17 cellular contexts compared by ENCODE assay signal in the genomic region with DNA sequence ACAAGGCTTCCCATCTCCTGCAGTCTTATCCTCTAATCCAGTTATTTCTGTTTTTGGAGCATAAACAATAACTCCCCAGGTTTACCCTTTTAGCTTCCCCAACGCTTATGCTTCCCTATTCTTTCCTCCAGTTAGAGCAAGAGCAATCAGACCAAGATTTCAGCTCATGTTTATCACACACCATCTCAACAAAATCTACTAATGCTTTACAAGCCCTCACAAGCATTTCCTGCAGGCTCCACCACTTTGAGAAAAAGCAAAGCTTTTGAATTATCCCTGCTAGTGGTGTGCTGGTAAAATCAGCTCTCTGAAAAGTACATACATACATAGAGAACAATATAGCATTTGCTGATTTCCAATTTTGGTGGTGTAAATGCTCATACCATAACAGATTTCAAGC.
DNase-seq lines count a peak whose midpoint lies in the region; TF ChIP-seq lines count a peak whose summit lies in the region.
"Had no signal": no experiment of that assay in that cellular context is flagged by ENCODE, and none has a peak within 500 bp of the region (broad histone marks: within the 10 kb centered on the region; RNA-seq: fewer than 3 reads in every experiment).

No MANE protein-coding gene starts in this region.

- WGBS in esophagus muscularis mucosa = 48% methylated on average over 1 of the region's 1 CpG

- H3K9ac ChIP-seq in Loucy (ENCODE audit: low read depth, low read length, poor library complexity, severe bottlenecking) (no peak overlapping the region), neural progenitor cell (no peak overlapping the region)
- H3K9ac ChIP-seq: BLaER1 treated with 17β-estradiol and CSF1 and Interleukin-3, amounts not matched to agents 10 nM and 100 nM had no signal

- TF ChIP-seq EP300 in esophagus muscularis mucosa (IDR thresholded peaks at IDR 0.05) = no peak

- DNase-seq in esophagus muscularis mucosa (ENCODE audit: extremely low spot score) (peak; percentile 2), neural progenitor cell (ENCODE audit: low spot score) (peak; percentile 50), H4 (ENCODE audit: low spot score) (no peak), HuH-7 (ENCODE audit: low spot score) (no peak)
- no peak for DNase-seq in NK-92 treated with Interleukin-12 subunit alpha and Interleukin-12 subunit beta, amount 100 ng/mL, for 24 hours (lab: John Stamatoyannopoulos, UW)
- DNase-seq: Calu3; CD8-positive, alpha-beta T cell; DMS 273 treated with DMSO at 0.1 percent for 48 hours; DMS53; DND-41; EL had no signal

- peak overlapping the region; percentile 36 for H3K27ac Mint-ChIP-seq in neural progenitor cell
- H3K27ac Mint-ChIP-seq: B cell; CD8-positive, alpha-beta T cell had no signal

- TF ChIP-seq CTCF in Loucy (conservative IDR thresholded peaks at IDR 0.05; ENCODE audit: low read length) = no peak
- TF ChIP-seq CTCF in VCaP (conservative IDR thresholded peaks at IDR 0.05) = no peak
- no peak for TF ChIP-seq CTCF in esophagus muscularis mucosa (IDR thresholded peaks at IDR 0.05)
- TF ChIP-seq CTCF in neural progenitor cell (IDR thresholded peaks at IDR 0.05) = no peak

- H3K4me1 ChIP-seq in Loucy (ENCODE audit: insufficient read depth, low read length, poor library complexity, severe bottlenecking) (peaks cover 11% of the 10 kb centered on the region), esophagus muscularis mucosa (peaks cover 3 to 35% (median 26%) of the 10 kb centered on the region in 4 donors), neural progenitor cell (peaks cover 57% of the 10 kb centered on the region)
- H3K4me1 ChIP-seq: BLaER1 treated with 17β-estradiol and CSF1 and Interleukin-3, amounts not matched to agents 10 nM and 100 nM; HAP-1 had no signal

- H3K36me3 Mint-ChIP-seq in neural progenitor cell = no peaks in the 10 kb centered on the region
- H3K36me3 Mint-ChIP-seq: CD8-positive, alpha-beta T cell had no signal

- TF ChIP-seq POLR2A in esophagus muscularis mucosa (IDR thresholded peaks at IDR 0.05; ENCODE audit: low read depth) = no peak

- H3K79me2 ChIP-seq in Loucy (ENCODE audit: insufficient read depth, low read length) = no peaks in the 10 kb centered on the region
- no peaks in the 10 kb centered on the region for H3K79me2 ChIP-seq in neural progenitor cell (ENCODE audit: low read depth)

- no peak overlapping the region for H3K4me3 Mint-ChIP-seq in neural progenitor cell
- H3K4me3 Mint-ChIP-seq: B cell; CD8-positive, alpha-beta T cell had no signal

- peaks cover 7% of the 10 kb centered on the region for H3K27me3 Mint-ChIP-seq in neural progenitor cell (ENCODE audit: insufficient read depth, low read depth)

- H2AFZ ChIP-seq in Loucy (ENCODE audit: low read length) = no peak overlapping the region
- no peak overlapping the region for H2AFZ ChIP-seq in neural progenitor cell (replicated peaks)

- H3K27ac ChIP-seq in VCaP (peak overlapping the region; percentile 54), esophagus muscularis mucosa (replicated peaks in 1 of 4) (no peak overlapping the region), neural progenitor cell (peak overlapping the region; percentile 59)
- H3K27ac ChIP-seq: BLaER1 treated with 17β-estradiol and CSF1 and Interleukin-3, amounts not matched to agents 10 nM and 100 nM had no signal

- H3K4me1 Mint-ChIP-seq in neural progenitor cell = peaks cover 35% of the 10 kb centered on the region

- H3K9me2 ChIP-seq in Loucy (replicated peaks; ENCODE audit: low read depth, low read length) = no peaks in the 10 kb centered on the region

- H3K4me2 ChIP-seq in Loucy (ENCODE audit: low read depth, low read length, poor library complexity, severe bottlenecking) (peak overlapping the region; percentile 8), neural progenitor cell (peak overlapping the region; percentile 33)
- H3K4me2 ChIP-seq: BLaER1 treated with 17β-estradiol and CSF1 and Interleukin-3, amounts not matched to agents 10 nM and 100 nM had no signal

- H3K36me3 ChIP-seq in Loucy (ENCODE audit: insufficient read depth, low read length) (no peaks in the 10 kb centered on the region), esophagus muscularis mucosa (no peaks in the 10 kb centered on the region), neural progenitor cell (no peaks in the 10 kb centered on the region)
- H3K36me3 ChIP-seq: BLaER1 treated with 17β-estradiol and CSF1 and Interleukin-3, amounts not matched to agents 10 nM and 100 nM; HAP-1 had no signal

- no peaks in the 10 kb centered on the region for H4K20me1 ChIP-seq in Loucy (ENCODE audit: insufficient read depth, low read length, poor library complexity, severe bottlenecking)
- no peaks in the 10 kb centered on the region for H4K20me1 ChIP-seq in neural progenitor cell (ENCODE audit: low read depth)
- H4K20me1 ChIP-seq: BLaER1 treated with 17β-estradiol and CSF1 and Interleukin-3, amounts not matched to agents 10 nM and 100 nM had no signal

- H3K27me3 ChIP-seq in Loucy (ENCODE audit: insufficient read depth, low read length, poor library complexity, severe bottlenecking) (no peaks in the 10 kb centered on the region), esophagus muscularis mucosa (no peaks in the 10 kb centered on the region), neural progenitor cell (no peaks in the 10 kb centered on the region)
- H3K27me3 ChIP-seq: BLaER1 treated with 17β-estradiol and CSF1 and Interleukin-3, amounts not matched to agents 10 nM and 100 nM had no signal

- H3F3A ChIP-seq in Loucy (ENCODE audit: low read depth) = no peaks in the 10 kb centered on the region
- peaks cover 60% of the 10 kb centered on the region for H3F3A ChIP-seq in neural progenitor cell (ENCODE audit: low read depth)

- H3K4me3 ChIP-seq in Loucy (ENCODE audit: low read length, poor library complexity, severe bottlenecking) (no peak overlapping the region), esophagus muscularis mucosa (no peak overlapping the region), neural progenitor cell (no peak overlapping the region)
- H3K4me3 ChIP-seq: BLaER1 treated with 17β-estradiol and CSF1 and Interleukin-3, amounts not matched to agents 10 nM and 100 nM; GM12878; HAP-1 had no signal

- intact Hi-C loops in esophagus muscularis mucosa (cut with DNase I) = loop anchor here (5.0 to 10.0 kb wide), 4 partner anchors 100 to 584 kb away; partner anchors contain the start of gene C1orf21

- no peaks in the 10 kb centered on the region for H3K9me3 Mint-ChIP-seq in neural progenitor cell
- H3K9me3 Mint-ChIP-seq: CD8-positive, alpha-beta T cell had no signal

- no peaks in the 10 kb centered on the region for H3K9me3 ChIP-seq in Loucy (ENCODE audit: insufficient read depth, low read depth, low read length)
- no peaks in the 10 kb centered on the region for H3K9me3 ChIP-seq in esophagus muscularis mucosa
- no peaks in the 10 kb centered on the region for H3K9me3 ChIP-seq in neural progenitor cell (ENCODE audit: low read depth)
- H3K9me3 ChIP-seq: HAP-1 had no signal

Comparison
In these comparisons a context has a peak if more than half of its experiments do, and no peak if none do; other contexts are left out.
1. H3K27ac ChIP-seq: peak in VCaP (single experiment) and neural progenitor cell (single experiment); none in esophagus muscularis mucosa (0 of 4).
2. DNase-seq: peak in esophagus muscularis mucosa (single experiment) and neural progenitor cell (single experiment); none in H4 (single experiment), HuH-7 (single experiment) and NK-92 treated with Interleukin-12 subunit alpha and Interleukin-12 subunit beta, amount 100 ng/mL, for 24 hours (single experiment).